11 cellular contexts compared by ENCODE assay signal in the genomic region with DNA sequence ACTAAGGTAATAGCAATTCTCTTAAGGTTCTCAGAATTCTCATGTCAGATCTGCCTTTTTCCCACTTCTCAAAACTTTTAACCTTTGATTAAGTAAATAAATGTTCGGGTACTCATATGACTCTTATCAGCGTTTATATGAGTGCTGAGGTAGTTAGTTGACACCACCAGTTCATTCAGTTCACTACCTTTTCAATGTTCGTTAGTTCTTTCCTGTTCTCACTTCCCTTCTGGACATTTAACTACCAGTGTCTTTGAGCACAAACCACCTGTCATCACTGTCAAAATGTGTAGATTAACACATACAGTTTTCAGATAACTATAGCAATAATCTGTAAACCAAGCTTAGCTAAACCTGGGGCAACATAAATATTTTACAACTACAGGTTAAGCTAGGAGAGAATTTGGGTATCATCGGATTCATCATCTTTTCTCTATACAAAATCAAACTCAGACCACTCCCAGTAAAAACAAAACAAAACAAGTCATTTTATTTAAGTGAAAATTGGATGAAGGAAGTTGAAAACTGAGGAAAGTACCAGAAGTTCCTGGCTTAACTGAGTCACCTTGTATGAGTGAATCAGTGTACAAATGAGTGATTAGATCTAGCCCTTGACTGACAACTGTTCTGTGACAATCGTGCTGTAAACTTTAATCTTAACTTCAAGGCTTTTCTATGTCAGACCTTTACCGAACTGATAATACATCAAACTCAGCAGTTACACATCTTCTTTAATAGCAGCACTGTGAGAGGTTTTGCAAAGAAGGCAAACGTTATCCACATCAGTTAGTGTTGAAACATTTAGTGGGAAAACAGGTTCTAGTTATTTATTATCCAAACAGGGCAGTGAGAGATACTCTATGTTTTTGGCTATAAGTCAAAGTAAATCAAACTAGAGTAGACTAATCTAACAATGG. TPM values are rescaled to one million over a fixed set of nuclear protein-coding genes. Genes with fewer than 3 reads are reported as not detected.
A peak's percentile ranks its signal among the peaks of the same experiment; 100 is the strongest.
DNase-seq lines count a peak whose midpoint lies in the region; ATAC-seq and TF ChIP-seq lines count a peak whose summit lies in the region.
"Had no signal": no experiment of that assay in that cellular context is flagged by ENCODE, and none has a peak within 500 bp of the region (broad histone marks: within the 10 kb centered on the region; RNA-seq: fewer than 3 reads in every experiment).

No MANE protein-coding gene starts in this region.

- peak; percentile 25 for DNase-seq in kidney epithelial cell (ENCODE audit: low read depth)
- DNase-seq in NCI-H1694 (lab: John Stamatoyannopoulos, UW), result no peak
- DNase-seq in foreskin melanocyte, result no peak
- no peak for DNase-seq in activated naive CD4-positive, alpha-beta T cell treated with anti-CD3 and anti-CD28 coated beads, Interleukin-2, amount 10 ng/mL, durations not matched to agents 7 days and 5 days
- no peak for DNase-seq in activated T-cell treated with anti-CD3 and anti-CD28 coated beads, Interleukin-2, amount 50 U/mL, for 1 hour
- DNase-seq: nephron progenitor cell; stimulated activated naive CD4-positive, alpha-beta T cell treated with Interleukin-2 at 50 U/mL for 16 hours had no signal

- H3K27me3 Mint-ChIP-seq in activated naive CD4-positive, alpha-beta T cell treated with anti-CD3 and anti-CD28 coated beads, Interleukin-2, amount 10 ng/mL, durations not matched to agents 7 days and 5 days, result peaks cover 3% of the 10 kb centered on the region

- no peak for TF ChIP-seq CTCF in kidney epithelial cell (IDR thresholded peaks at IDR 0.05; ENCODE audit: insufficient read depth, low read length, poor library complexity, severe bottlenecking)

- CTCF ChIA-PET in activated naive CD4-positive, alpha-beta T cell treated with anti-CD3 and anti-CD28 coated beads, Interleukin-2, amount 10 ng/mL, durations not matched to agents 7 days and 5 days (lab: Charles Lee), result no interaction called here

- H3K4me1 Mint-ChIP-seq in activated naive CD4-positive, alpha-beta T cell treated with anti-CD3 and anti-CD28 coated beads, Interleukin-2, amount 10 ng/mL, durations not matched to agents 7 days and 5 days, result no peaks in the 10 kb centered on the region
- H3K4me1 Mint-ChIP-seq: nephron progenitor cell had no signal

- no peaks in the 10 kb centered on the region for H3K36me3 ChIP-seq in kidney epithelial cell (ENCODE audit: control insufficient read depth, insufficient read depth, low read length)

- no peaks in the 10 kb centered on the region for H3K27me3 ChIP-seq in kidney epithelial cell (ENCODE audit: control insufficient read depth, insufficient read depth, low read length)

- H3K9me3 Mint-ChIP-seq in activated naive CD4-positive, alpha-beta T cell treated with anti-CD3 and anti-CD28 coated beads, Interleukin-2, amount 10 ng/mL, durations not matched to agents 7 days and 5 days, result no peaks in the 10 kb centered on the region
- H3K9me3 Mint-ChIP-seq: nephron progenitor cell had no signal

- no peaks in the 10 kb centered on the region for H3K36me3 Mint-ChIP-seq in activated naive CD4-positive, alpha-beta T cell treated with anti-CD3 and anti-CD28 coated beads, Interleukin-2, amount 10 ng/mL, durations not matched to agents 7 days and 5 days

- ATAC-seq in GM18498 (IDR thresholded peaks at IDR 0.05; ENCODE audit: unreplicated experiment) (peak; percentile 85), GM21381 (IDR thresholded peaks at IDR 0.05; ENCODE audit: unreplicated experiment) (peak; percentile 92), HG03280 (IDR thresholded peaks at IDR 0.05; ENCODE audit: unreplicated experiment) (peak; percentile 80)

- H3K27ac Mint-ChIP-seq in activated naive CD4-positive, alpha-beta T cell treated with anti-CD3 and anti-CD28 coated beads, Interleukin-2, amount 10 ng/mL, durations not matched to agents 7 days and 5 days, result no peak overlapping the region
- H3K27ac Mint-ChIP-seq: nephron progenitor cell had no signal

- no peak overlapping the region for H3K4me3 ChIP-seq in kidney epithelial cell (ENCODE audit: low read depth, low read length)

- no peak overlapping the region for H3K4me3 Mint-ChIP-seq in activated naive CD4-positive, alpha-beta T cell treated with anti-CD3 and anti-CD28 coated beads, Interleukin-2, amount 10 ng/mL, durations not matched to agents 7 days and 5 days
- H3K4me3 Mint-ChIP-seq: nephron progenitor cell had no signal

RNA-seq across cellular contexts. Expression of a gene that starts 41.9 kb away (rescaled TPM):
- total RNA-seq in kidney epithelial cell, result 0.42 and 0.75 TPM in 2 replicates
- total RNA-seq: dermis microvascular lymphatic vessel endothelial cell had no signal
